8 cellular contexts compared by ENCODE assay signal in the genomic region with DNA sequence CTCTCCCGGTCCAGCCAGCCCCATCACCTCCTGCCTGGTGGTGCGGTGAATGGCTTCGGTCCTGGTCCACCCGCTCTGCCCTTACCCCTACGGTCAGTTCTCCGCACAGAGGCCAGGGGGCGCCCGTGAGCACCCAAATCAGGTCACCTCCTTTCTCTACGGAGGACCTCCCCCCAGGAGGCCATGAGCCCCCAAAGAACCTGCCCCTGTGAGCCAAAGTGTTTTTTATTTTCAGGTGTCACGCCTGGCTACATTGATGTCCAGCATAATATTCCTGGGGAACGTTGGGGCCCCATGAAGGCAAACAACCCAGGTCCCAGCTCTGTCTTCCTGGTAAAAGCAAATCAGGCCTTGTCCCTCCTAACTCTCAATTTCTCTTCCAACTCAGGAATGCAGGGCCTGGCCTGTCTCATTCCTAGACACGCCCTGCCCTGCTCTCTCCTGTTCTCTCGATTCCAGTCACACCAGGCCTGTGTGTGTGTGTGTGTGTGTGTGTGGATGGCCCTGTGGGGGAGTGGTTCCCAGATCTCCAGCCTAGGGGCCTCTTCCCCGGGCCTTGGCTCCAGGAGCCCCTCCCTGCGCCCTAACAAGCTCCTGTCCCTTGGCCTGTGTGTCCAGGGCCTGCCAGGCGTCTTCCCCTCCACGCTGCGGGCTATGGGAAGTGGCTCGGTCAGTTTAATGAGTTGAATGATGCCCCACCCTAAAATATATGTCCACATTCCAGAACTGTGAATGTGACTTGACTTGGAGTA. TPM values are rescaled to one million over a fixed set of nuclear protein-coding genes. Genes with fewer than 3 reads are reported as not detected.
DNase-seq lines count a peak whose midpoint lies in the region; ATAC-seq and TF ChIP-seq lines count a peak whose summit lies in the region.

No MANE protein-coding gene starts in this region.

- peak overlapping the region; percentile 22 for H3K4me3 Mint-ChIP-seq in activated CD4-positive, alpha-beta T cell treated with anti-CD3 and anti-CD28 coated beads, Interleukin-2, amount 10 ng/mL, durations not matched to agents 7 days and 5 days
- peak overlapping the region in 1 of 2 donors; percentile 16 for H3K4me3 Mint-ChIP-seq in stimulated activated naive CD8-positive, alpha-beta T cell treated with anti-CD3 and anti-CD28 coated beads, Interleukin-15, amount 100 ng/mL, for 72 hours

- H3F3A ChIP-seq in MM.1S (ENCODE audit: insufficient read depth, low read length), result peaks cover 5% of the 10 kb centered on the region; the same call in 1 of the 2 replicates

- H3K27me3 Mint-ChIP-seq in activated CD4-positive, alpha-beta T cell treated with anti-CD3 and anti-CD28 coated beads, Interleukin-2, amount 10 ng/mL, durations not matched to agents 7 days and 5 days, result peaks cover 1% of the 10 kb centered on the region
- H3K27me3 Mint-ChIP-seq in stimulated activated naive CD8-positive, alpha-beta T cell treated with anti-CD3 and anti-CD28 coated beads, Interleukin-15, amount 100 ng/mL, for 72 hours, result no peaks in the 10 kb centered on the region

- H3K27ac Mint-ChIP-seq in activated CD4-positive, alpha-beta T cell treated with anti-CD3 and anti-CD28 coated beads, Interleukin-2, amount 10 ng/mL, durations not matched to agents 7 days and 5 days, result peak overlapping the region; percentile 93
- H3K27ac Mint-ChIP-seq in stimulated activated naive CD8-positive, alpha-beta T cell treated with anti-CD3 and anti-CD28 coated beads, Interleukin-15, amount 100 ng/mL, for 72 hours, result peak overlapping the region in 1 of 2 donors; percentile 54

- peaks cover 53% of the 10 kb centered on the region for H3K4me1 Mint-ChIP-seq in activated CD4-positive, alpha-beta T cell treated with anti-CD3 and anti-CD28 coated beads, Interleukin-2, amount 10 ng/mL, durations not matched to agents 7 days and 5 days
- peaks cover 48% of the 10 kb centered on the region for H3K4me1 Mint-ChIP-seq in stimulated activated naive CD8-positive, alpha-beta T cell treated with anti-CD3 and anti-CD28 coated beads, Interleukin-15, amount 100 ng/mL, for 72 hours

- no peaks in the 10 kb centered on the region for H3K9me2 ChIP-seq in MM.1S (replicated peaks; ENCODE audit: insufficient read depth, low read length)

- H3K27me3 ChIP-seq in MM.1S (replicated peaks; ENCODE audit: insufficient read depth, low read length), result 0 out of 2 replicates have a peak, but pooled peaks cover 5% of the 10 kb centered on the region
- H3K27me3 ChIP-seq in mucosa of rectum (ENCODE audit: control insufficient read depth in 2 of 2, insufficient read depth in 2 of 2, low read length in 2 of 2), result no peaks in the 10 kb centered on the region

- H3K4me2 ChIP-seq in MM.1S (ENCODE audit: low read depth, low read length), result no peak overlapping the region

- peak; percentile 83 for ATAC-seq in stimulated activated naive CD8-positive, alpha-beta T cell treated with anti-CD3 and anti-CD28 coated beads, Interleukin-15, amount 100 ng/mL, for 72 hours
- ATAC-seq in HG02870 (IDR thresholded peaks at IDR 0.05; ENCODE audit: unreplicated experiment) (no peak), GM18907 (IDR thresholded peaks at IDR 0.05; ENCODE audit: unreplicated experiment) (no peak)

- POLR2A ChIA-PET in activated CD4-positive, alpha-beta T cell treated with anti-CD3 and anti-CD28 coated beads, Interleukin-2, amount 10 ng/mL, durations not matched to agents 7 days and 5 days (lab: Charles Lee), result interaction anchor here (0.5 kb wide), 1 partner anchor 16 kb away, joined by 3 read pairs; no protein-coding TSS in a partner anchor

- H3K79me2 ChIP-seq in MM.1S (ENCODE audit: low read length), result no peaks in the 10 kb centered on the region

- TF ChIP-seq CTCF in GM12864 (IDR thresholded peaks at IDR 0.05; ENCODE audit: low read depth, low read length, missing control alignments), result peak; percentile 86
- peak; percentile 52 for TF ChIP-seq CTCF in MM.1S (IDR thresholded peaks at IDR 0.05; ENCODE audit: low read length)

- DNase-seq in GM12864 (ENCODE audit: low read depth) (no peak), MM.1S (no peak)
- DNase-seq in activated CD4-positive, alpha-beta T cell treated with anti-CD3 and anti-CD28 coated beads, Interleukin-2, amount 10 ng/mL, durations not matched to agents 7 days and 5 days, result peak; percentile 78
- peak; percentile 61 for DNase-seq in effector CD4-positive, alpha-beta T cell
- peak; percentile 81 to 86 for DNase-seq in stimulated activated naive CD8-positive, alpha-beta T cell treated with anti-CD3 and anti-CD28 coated beads, Interleukin-15, amount 100 ng/mL, for 72 hours

- CTCF ChIA-PET in activated CD4-positive, alpha-beta T cell treated with anti-CD3 and anti-CD28 coated beads, Interleukin-2, amount 10 ng/mL, durations not matched to agents 7 days and 5 days (lab: Charles Lee), result interaction anchor here (0.6 to 2.1 kb wide), 9 partner anchors 8 to 1591 kb away, joined by 3 to 8 read pairs (median 4); a partner anchor contains a TSS

- H3K36me3 ChIP-seq in MM.1S (replicated peaks; ENCODE audit: insufficient read depth, low read length) (no peaks in the 10 kb centered on the region), mucosa of rectum (ENCODE audit: control insufficient read depth in 2 of 2, insufficient read depth in 2 of 2, low read length in 2 of 2) (no peaks in the 10 kb centered on the region)

- peaks cover 14% of the 10 kb centered on the region; the same call in 1 of the 2 replicates for H3K4me1 ChIP-seq in MM.1S (ENCODE audit: low read length)
- peaks cover 17 to 26% of the 10 kb centered on the region in 2 donors for H3K4me1 ChIP-seq in mucosa of rectum (ENCODE audit: control insufficient read depth in 2 of 2, insufficient read depth in 2 of 2, low read length in 2 of 2)

- H3K9me3 ChIP-seq in MM.1S (replicated peaks; ENCODE audit: insufficient read depth, low read length) (no peaks in the 10 kb centered on the region), mucosa of rectum (ENCODE audit: control insufficient read depth in 2 of 2, low read length in 2 of 2) (no peaks in the 10 kb centered on the region)

- H3K4me3 ChIP-seq in GM12864 (ENCODE audit: low read depth, low read length), result no peak overlapping the region
- H3K4me3 ChIP-seq in MM.1S (ENCODE audit: low read length), result no peak overlapping the region
- H3K4me3 ChIP-seq in mucosa of rectum (ENCODE audit: low read length in 2 of 2), result peak overlapping the region in 1 of 2 donors; percentile 13

- no peak overlapping the region for H2AFZ ChIP-seq in MM.1S (ENCODE audit: low read length)

- H3K27ac ChIP-seq in MM.1S (ENCODE audit: low read length) (no peak overlapping the region), mucosa of rectum (ENCODE audit: low read depth in 2 of 2, low read length in 2 of 2) (peak overlapping the region; percentile 87 to 92)

- H3K36me3 Mint-ChIP-seq in activated CD4-positive, alpha-beta T cell treated with anti-CD3 and anti-CD28 coated beads, Interleukin-2, amount 10 ng/mL, durations not matched to agents 7 days and 5 days (ENCODE audit: low read depth), result no peaks in the 10 kb centered on the region

- H3K9ac ChIP-seq in MM.1S (ENCODE audit: low read length) (no peak overlapping the region), mucosa of rectum (ENCODE audit: low read depth in 1 of 2, low read length in 2 of 2) (peak overlapping the region; percentile 57 to 60)

- no peaks in the 10 kb centered on the region for H4K20me1 ChIP-seq in MM.1S (ENCODE audit: insufficient read depth, low read length)

- H3K9me3 Mint-ChIP-seq in activated CD4-positive, alpha-beta T cell treated with anti-CD3 and anti-CD28 coated beads, Interleukin-2, amount 10 ng/mL, durations not matched to agents 7 days and 5 days, result no peaks in the 10 kb centered on the region
- no peaks in the 10 kb centered on the region for H3K9me3 Mint-ChIP-seq in stimulated activated naive CD8-positive, alpha-beta T cell treated with anti-CD3 and anti-CD28 coated beads, Interleukin-15, amount 100 ng/mL, for 72 hours

RNA-seq across cellular contexts. Expression of a gene that starts 9.7 kb away (rescaled TPM):
- 10 to 100 TPM; 36.5 to 47.2 TPM for total RNA-seq in activated CD4-positive, alpha-beta T cell treated with anti-CD3 and anti-CD28 coated beads, Interleukin-2, amount 10 ng/mL, durations not matched to agents 7 days and 5 days

RNA-seq across cellular contexts. Expression of a gene that starts 12.5 kb away (rescaled TPM):
- total RNA-seq in activated CD4-positive, alpha-beta T cell treated with anti-CD3 and anti-CD28 coated beads, Interleukin-2, amount 10 ng/mL, durations not matched to agents 7 days and 5 days, result 100 to 1,000 TPM in 1 of 2 experiments, 10 to 100 TPM in 1; 89.7 to 100 TPM

RNA-seq across cellular contexts. Expression of a gene that starts 23.7 kb away (rescaled TPM):
- 100 to 1,000 TPM; 169 to 190 TPM for total RNA-seq in activated CD4-positive, alpha-beta T cell treated with anti-CD3 and anti-CD28 coated beads, Interleukin-2, amount 10 ng/mL, durations not matched to agents 7 days and 5 days

RNA-seq across cellular contexts. Expression of a gene that starts 30.5 kb away (rescaled TPM):
- under 1 TPM; 0.19 to 0.27 TPM for total RNA-seq in activated CD4-positive, alpha-beta T cell treated with anti-CD3 and anti-CD28 coated beads, Interleukin-2, amount 10 ng/mL, durations not matched to agents 7 days and 5 days

Comparison
In these comparisons a context has a peak if more than half of its experiments do, and no peak if none do; other contexts are left out.
1. DNase-seq: peak in activated CD4-positive, alpha-beta T cell treated with anti-CD3 and anti-CD28 coated beads, Interleukin-2, amount 10 ng/mL, durations not matched to agents 7 days and 5 days (single experiment), effector CD4-positive, alpha-beta T cell (single experiment) and stimulated activated naive CD8-positive, alpha-beta T cell treated with anti-CD3 and anti-CD28 coated beads, Interleukin-15, amount 100 ng/mL, for 72 hours (2 of 2); none in GM12864 (single experiment) and MM.1S (single experiment).